ENCODE assay signal across 17 cellular contexts in genomic region chr6:101290346-101290745, GRCh38.
A peak's percentile ranks its signal among the peaks of the same experiment; 100 is the strongest.
DNase-seq lines count a peak whose midpoint lies in the region; FAIRE-seq and TF ChIP-seq lines count a peak whose summit lies in the region.
"Had no signal": no experiment of that assay in that cellular context is flagged by ENCODE, and none has a peak within 500 bp of the region (broad histone marks: within the 10 kb centered on the region; RNA-seq: fewer than 3 reads in every experiment).

No MANE protein-coding gene starts in this region.

- peak; percentile 86 for FAIRE-seq in bronchial epithelial cell (lab: Jason Lieb, UNC)
- FAIRE-seq: A204.1, K562 had no signal

- H3K4me1 Mint-ChIP-seq in chondrocyte (ENCODE audit: low read depth): no peaks in the 10 kb centered on the region
- H3K4me1 Mint-ChIP-seq: CD14-positive monocyte had no signal

- DNase-seq in AG20443 (ENCODE audit: low spot score) (peak; percentile 44), HCEC 1CT (peak; percentile 67), bronchial epithelial cell (ENCODE audit: low read depth) (no peak), myocyte (ENCODE audit: low read depth) (peak; percentile 67), chondrocyte (ENCODE audit: low spot score) (no peak), substantia nigra (lab: John Stamatoyannopoulos, UW) (no peak), stomach (no peak)
- DNase-seq: COR-L47, NCI-H1417 treated with DMSO at 0.1 percent for 48 hours, NCI-H1930, NCI-H2171, NCI-H446, NCI-H748 treated with DMSO at 0.1 percent for 48 hours, PC-9 had no signal

- TF ChIP-seq EP300 in stomach (IDR thresholded peaks at IDR 0.05): no peak

- H3K4me1 ChIP-seq in stomach: no peaks in the 10 kb centered on the region

- H3K36me3 ChIP-seq in bronchial epithelial cell (ENCODE audit: control insufficient read depth, insufficient read depth, low read length) (no peaks in the 10 kb centered on the region), stomach (no peaks in the 10 kb centered on the region)

- no peak overlapping the region for H3K4me3 Mint-ChIP-seq in chondrocyte (ENCODE audit: unreplicated experiment)
- H3K4me3 Mint-ChIP-seq: CD14-positive monocyte had no signal

- H3K27me3 Mint-ChIP-seq in chondrocyte (ENCODE audit: low read depth): no peaks in the 10 kb centered on the region

- intact Hi-C loops in stomach (cut with DNase I; ENCODE audit: low total_unique reads): no loop called here

- TF ChIP-seq POLR2A in stomach (IDR thresholded peaks at IDR 0.05): no peak

- peaks cover 0 to 17% (median 6%) of the 10 kb centered on the region in 4 donors for H3K9me3 ChIP-seq in stomach

- no peaks in the 10 kb centered on the region for H3K36me3 Mint-ChIP-seq in chondrocyte (ENCODE audit: low read depth)
- H3K36me3 Mint-ChIP-seq: CD14-positive monocyte had no signal

- H3K9me3 Mint-ChIP-seq in chondrocyte (ENCODE audit: low read depth): peaks cover 6% of the 10 kb centered on the region

- H3K4me3 ChIP-seq in bronchial epithelial cell (ENCODE audit: low read depth, low read length) (no peak overlapping the region), stomach (no peak overlapping the region)
- H3K4me3 ChIP-seq: K562, PC-9 had no signal

- no peak overlapping the region for H3K27ac Mint-ChIP-seq in chondrocyte (ENCODE audit: unreplicated experiment)
- H3K27ac Mint-ChIP-seq: CD14-positive monocyte had no signal

- TF ChIP-seq CTCF in bronchial epithelial cell (IDR thresholded peaks at IDR 0.05; ENCODE audit: insufficient read depth, low read length, severe bottlenecking) (no peak), chondrocyte (IDR thresholded peaks at IDR 0.05) (no peak), stomach (IDR thresholded peaks at IDR 0.05) (no peak)

- H3K27me3 ChIP-seq in bronchial epithelial cell (ENCODE audit: control insufficient read depth, insufficient read depth, low read length) (no peaks in the 10 kb centered on the region), stomach (no peaks in the 10 kb centered on the region)

- H3K27ac ChIP-seq in substantia nigra (ENCODE audit: low read depth, low read length, poor library complexity, severe bottlenecking): no peak overlapping the region
- H3K27ac ChIP-seq in stomach: no peak overlapping the region
- H3K27ac ChIP-seq: PC-9 had no signal

- 59 to 72% (median 61%) methylated on average over 2 of the region's 2 CpGs for WGBS in stomach, 5 donors

Comparison
In these comparisons a context has a peak if more than half of its experiments do, and no peak if none do; other contexts are left out.
1. DNase-seq: peak in AG20443 (single experiment), HCEC 1CT (single experiment) and myocyte (single experiment); none in bronchial epithelial cell (single experiment), chondrocyte (single experiment), substantia nigra (0 of 49) and stomach (single experiment).